Comparison of ENCODE assay signal across 27 cellular contexts in genomic region chrX:2313864-2314646, GRCh38.
"Had no signal": no experiment of that assay in that cellular context is flagged by ENCODE, and none has a peak within 500 bp of the region (broad histone marks: within the 10 kb centered on the region; RNA-seq: fewer than 3 reads in every experiment).

No MANE protein-coding gene starts in this region.

- ATAC-seq: activated CD4-positive, CD25-positive, alpha-beta regulatory T cell treated with anti-CD3 and anti-CD28 coated beads, Interleukin-2, amount 50 U/mL, for 24 hours; activated CD8-positive, alpha-beta T cell treated with anti-CD3 and anti-CD28 coated beads, Interleukin-2, amount 10 ng/mL, durations not matched to agents 7 days and 5 days; Panc1 had no signal

- H3K9me3 ChIP-seq: adrenal gland, SJCRH30, SK-N-SH had no signal

- H3K27ac Mint-ChIP-seq: activated CD8-positive, alpha-beta T cell treated with anti-CD3 and anti-CD28 coated beads, Interleukin-2, amount 10 ng/mL, durations not matched to agents 7 days and 5 days; activated naive CD8-positive, alpha-beta T cell treated with anti-CD3 and anti-CD28 coated beads, Interleukin-2, amount 10 ng/mL, durations not matched to agents 7 days and 5 days; brain; T-helper 1 cell treated with Interleukin-12 subunit alpha and Interleukin-12 subunit beta and Interleukin-4 antibody, amounts not matched to agents 30 μg/mL and 1 μg/mL, for 36 hours had no signal

- H3K27ac ChIP-seq: adrenal gland, RWPE1, SJCRH30 had no signal

- DNase-seq: activated CD4-positive, alpha-beta T cell treated with anti-CD3 and anti-CD28 coated beads for 48 hours; activated CD4-positive, alpha-beta T cell treated with anti-CD3 and anti-CD28 coated beads, Interleukin-2, amount 50 U/mL, for 4 hours; activated CD8-positive, alpha-beta memory T cell treated with anti-CD3 and anti-CD28 coated beads, Interleukin-2, amount 50 U/mL, for 48 hours; activated CD8-positive, alpha-beta T cell treated with anti-CD3 and anti-CD28 coated beads, Interleukin-2, amount 10 ng/mL, durations not matched to agents 7 days and 5 days; activated naive CD4-positive, alpha-beta T cell treated with anti-CD3 and anti-CD28 coated beads, Interleukin-2, amount 50 U/mL, for 16 hours; activated naive CD8-positive, alpha-beta T cell treated with anti-CD3 and anti-CD28 coated beads, Interleukin-2, amount 10 ng/mL, durations not matched to agents 7 days and 5 days; activated T-cell treated with anti-CD3 and anti-CD28 coated beads, Interleukin-2, amount 50 U/mL, for 1 hour; adrenal gland; anterior cingulate cortex; MG63; MV-4-11; NCI-H1105; NCI-H1436; NCI-H1694 treated with DMSO at 0.1 percent for 48 hours; NCI-H2081; NCI-H510A treated with DMSO at 0.1 percent for 48 hours; NCI-H69; NK-92 treated with Interleukin-12 subunit alpha and Interleukin-12 subunit beta, amount 100 ng/mL, for 24 hours; OCI-M1; Right ventricle myocardium superior; SJCRH30; SK-N-SH had no signal

- H3K4me1 Mint-ChIP-seq: activated naive CD8-positive, alpha-beta T cell treated with anti-CD3 and anti-CD28 coated beads, Interleukin-2, amount 10 ng/mL, durations not matched to agents 7 days and 5 days had no signal

- H3K36me3 ChIP-seq: adrenal gland, MG63, SJCRH30 had no signal

- H3K27me3 ChIP-seq: adrenal gland, MG63, SJCRH30 had no signal

- H3K9ac ChIP-seq: SK-N-SH had no signal

- H3K4me3 ChIP-seq: adrenal gland, MG63, SJCRH30 had no signal

- H3K4me2 ChIP-seq: SK-N-SH had no signal

- H3K4me3 Mint-ChIP-seq: activated CD8-positive, alpha-beta T cell treated with anti-CD3 and anti-CD28 coated beads, Interleukin-2, amount 10 ng/mL, durations not matched to agents 7 days and 5 days; activated naive CD8-positive, alpha-beta T cell treated with anti-CD3 and anti-CD28 coated beads, Interleukin-2, amount 10 ng/mL, durations not matched to agents 7 days and 5 days; brain; T-helper 1 cell treated with Interleukin-12 subunit alpha and Interleukin-12 subunit beta and Interleukin-4 antibody, amounts not matched to agents 30 μg/mL and 1 μg/mL, for 36 hours had no signal

- H3K4me1 ChIP-seq: adrenal gland, SJCRH30 had no signal
